Comparison of ENCODE assay signal across 33 cellular contexts in genomic region chr10:50563906-50564305, GRCh38. TPM values are rescaled to one million over a fixed set of nuclear protein-coding genes. Genes with fewer than 3 reads are reported as not detected.
DNase-seq lines count a peak whose midpoint lies in the region; ATAC-seq, FAIRE-seq and TF ChIP-seq lines count a peak whose summit lies in the region.
"Had no signal": no experiment of that assay in that cellular context is flagged by ENCODE, and none has a peak within 500 bp of the region (broad histone marks: within the 10 kb centered on the region; RNA-seq: fewer than 3 reads in every experiment).

No MANE protein-coding gene starts in this region.

- H2AFZ ChIP-seq in H9 (ENCODE audit: low read length), result no peak overlapping the region
- H2AFZ ChIP-seq: GM23248, hepatocyte had no signal

- CTCF ChIA-PET in Panc1 (lab: Charles Lee), result no interaction called here

- in situ Hi-C loops in Panc1 (cut with HindIII; ENCODE audit: low pct_unique_long_range_greater_than_20kb, low sequenced_read_pairs), result no loop called here

- POLR2A ChIA-PET in Panc1 (lab: Charles Lee), result no interaction called here

- H3K23ac ChIP-seq in H9 (ENCODE audit: insufficient read length, low read depth, low read length), result no peak overlapping the region

- TF ChIP-seq CTCF in H9 (conservative IDR thresholded peaks at IDR 0.05), result 0 out of 3 replicates have a peak, but pooled peaks have one; percentile 23
- TF ChIP-seq CTCF in Panc1 (IDR thresholded peaks at IDR 0.05), result no peak
- TF ChIP-seq CTCF in pancreas (IDR thresholded peaks at IDR 0.05), result no peak

- H3K18ac ChIP-seq in H9 (ENCODE audit: insufficient read length, low read depth, low read length), result peak overlapping the region; percentile 27

- intact Hi-C loops in Panc1 (cut with micrococcal nuclease; ENCODE audit: unreplicated experiment), result no loop called here
- intact Hi-C loops in pancreas (cut with DNase I), result no loop called here

- H3K4me3 Mint-ChIP-seq in H9, result no peak overlapping the region
- H3K4me3 Mint-ChIP-seq: activated naive CD4-positive, alpha-beta T cell treated with anti-CD3 and anti-CD28 coated beads, Interleukin-2, amount 50 U/mL, for 24 hours; stimulated activated naive CD8-positive, alpha-beta T cell treated with anti-CD3 and anti-CD28 coated beads, Interleukin-15, amount 100 ng/mL, for 72 hours had no signal

- no peak overlapping the region for H3K56ac ChIP-seq in H9 (ENCODE audit: insufficient read length, low read depth, low read length)

- no peak overlapping the region for H3K14ac ChIP-seq in H9 (ENCODE audit: insufficient read depth, low read length)

- H3K4me3 ChIP-seq in Panc1 (ENCODE audit: low read depth in 2 of 2, low read length in 2 of 2) (no peak overlapping the region), pancreas (no peak overlapping the region)
- H3K4me3 ChIP-seq: gastroesophageal sphincter, GM23248, hepatocyte, left ventricle myocardium inferior, Peyer's patch, thoracic aorta, vagina had no signal

- H3K9me3 ChIP-seq in H9 (ENCODE audit: control insufficient read depth, low read depth, low read length), result no peaks in the 10 kb centered on the region
- no peaks in the 10 kb centered on the region for H3K9me3 ChIP-seq in Panc1 (ENCODE audit: control insufficient read depth, insufficient read depth, low read depth, low read length)
- H3K9me3 ChIP-seq in pancreas, result no peaks in the 10 kb centered on the region
- H3K9me3 ChIP-seq: gastroesophageal sphincter, left ventricle myocardium inferior, Peyer's patch, thoracic aorta, vagina had no signal

- no peak overlapping the region for H2BK20ac ChIP-seq in H9 (ENCODE audit: low read depth, low read length, poor library complexity, severe bottlenecking)

- no peak overlapping the region for H4K8ac ChIP-seq in H9 (replicated peaks; ENCODE audit: insufficient read length, low read depth, low read length)

- H3K4me1 ChIP-seq in H9 (ENCODE audit: insufficient read depth, low read length) (peaks cover 10% of the 10 kb centered on the region; the same call in 1 of the 2 replicates), Panc1 (ENCODE audit: control insufficient read depth, insufficient read depth, low read length) (peaks cover 18% of the 10 kb centered on the region), pancreas (peaks cover 18 to 49% (median 19%) of the 10 kb centered on the region in 3 donors)
- H3K4me1 ChIP-seq: Peyer's patch had no signal

- no TSS peak for BruUV-seq in Panc1 (replicated peaks; lab: Mats Ljungman, UMichigan)

- ATAC-seq in Panc1, result 0 out of 2 replicates have a peak, but pooled peaks have one; percentile 47
- peak; percentile 70 to 79 (median 78) for ATAC-seq in pancreas
- ATAC-seq: gastroesophageal sphincter; right cardiac atrium; stimulated activated naive CD8-positive, alpha-beta T cell treated with anti-CD3 and anti-CD28 coated beads, Interleukin-15, amount 100 ng/mL, for 72 hours had no signal

- H3K4ac ChIP-seq in H9 (ENCODE audit: low read depth, low read length), result no peak overlapping the region

- H3K36me3 ChIP-seq in Panc1 (ENCODE audit: control insufficient read depth, insufficient read depth, low read length) (no peaks in the 10 kb centered on the region), pancreas (no peaks in the 10 kb centered on the region)
- H3K36me3 ChIP-seq: brain microvascular endothelial cell, gastroesophageal sphincter, left ventricle myocardium inferior, Peyer's patch, thoracic aorta, vagina had no signal

- H3T11ph ChIP-seq in H9 (ENCODE audit: low read length), result no peak overlapping the region

- peak overlapping the region; percentile 8 to 90 (median 65); a peak in 5 of 7 replicates for H3K27ac Mint-ChIP-seq in H9
- H3K27ac Mint-ChIP-seq: activated naive CD4-positive, alpha-beta T cell treated with anti-CD3 and anti-CD28 coated beads, Interleukin-2, amount 50 U/mL, for 24 hours; activated T-helper 2 cell treated with anti-CD3 and anti-CD28 coated beads, Interferon-gamma antibody, Interleukin-2, Interleukin-4, amounts not matched to agents 10 μg/mL and 5 μg/mL and 100 μg/mL, durations not matched to agents 14 hours and 24 hours and 36 hours; stimulated activated naive CD8-positive, alpha-beta T cell treated with anti-CD3 and anti-CD28 coated beads, Interleukin-15, amount 100 ng/mL, for 72 hours had no signal

- H3K23me2 ChIP-seq in H9 (ENCODE audit: insufficient read length, low read depth, low read length, poor library complexity, severe bottlenecking), result no peaks in the 10 kb centered on the region

- no peak overlapping the region for H3K9ac ChIP-seq in H9 (ENCODE audit: extremely low read depth, insufficient read length, low read length)
- H3K9ac ChIP-seq: GM23248 had no signal

- H3K27ac ChIP-seq in H9 (ENCODE audit: insufficient read length, low read depth, low read length) (no peak overlapping the region), Panc1 (ENCODE audit: low read length) (no peak overlapping the region), pancreas (peak overlapping the region in 2 of 4 donors; percentile 13 to 42)
- H3K27ac ChIP-seq: brain microvascular endothelial cell, gastroesophageal sphincter, GM23248, hepatocyte, left ventricle myocardium inferior, Peyer's patch, thoracic aorta, vagina had no signal

- no peaks in the 10 kb centered on the region; a peak in 1 of 5 replicates for H3K9me3 Mint-ChIP-seq in H9
- H3K9me3 Mint-ChIP-seq: activated naive CD4-positive, alpha-beta T cell treated with anti-CD3 and anti-CD28 coated beads, Interleukin-2, amount 50 U/mL, for 24 hours; activated T-helper 2 cell treated with anti-CD3 and anti-CD28 coated beads, Interferon-gamma antibody, Interleukin-2, Interleukin-4, amounts not matched to agents 10 μg/mL and 5 μg/mL and 100 μg/mL, durations not matched to agents 14 hours and 24 hours and 36 hours; stimulated activated naive CD8-positive, alpha-beta T cell treated with anti-CD3 and anti-CD28 coated beads, Interleukin-15, amount 100 ng/mL, for 72 hours had no signal

- FAIRE-seq in pancreas (lab: Jason Lieb, UNC), result no peak
- FAIRE-seq: endothelial cell of umbilical vein, HTR-8/SVneo had no signal

- H3K36me3 Mint-ChIP-seq in H9 (ENCODE audit: insufficient read depth in 1 of 3, low read depth in 3 of 3), result no peaks in the 10 kb centered on the region; a peak in 1 of 7 replicates

- DNase-seq in H9 (peak; percentile 76), Panc1 (ENCODE audit: low read depth, low spot score) (no peak), iPS-NIHi7 (ENCODE audit: extremely low spot score) (peak; percentile 51), pancreas (peak in 4 of 6 donors; percentile 30 to 51 (median 44)), Ammon's horn (ENCODE audit: low spot score) (no peak), activated T-cell treated with anti-CD3 and anti-CD28 coated beads for 4 hours (no peak), NCI-H1048 (lab: John Stamatoyannopoulos, UW) (no peak)
- DNase-seq: activated CD4-positive, alpha-beta T cell treated with anti-CD3 and anti-CD28 coated beads for 4 hours; amniotic stem cell; brain microvascular endothelial cell; DMS79; GDM1; GM23248; Karpas-422; left ventricle myocardium inferior; NCI-H1417 treated with DMSO at 0.1 percent for 48 hours; NCI-H2029 treated with DMSO at 0.1 percent for 48 hours; NCI-H345; right cardiac atrium; SHP77 treated with DMSO at 0.1 percent for 48 hours; stimulated activated CD8-positive, alpha-beta memory T cell treated with anti-CD3 and anti-CD28 coated beads, Interleukin-4, amount 100 ng/mL, for 48 hours; stimulated activated naive CD8-positive, alpha-beta T cell treated with anti-CD3 and anti-CD28 coated beads, Interleukin-15, amount 100 ng/mL, for 72 hours; SW 1271; T-helper 9 cell had no signal

- no peak overlapping the region for H2BK5ac ChIP-seq in H9 (ENCODE audit: insufficient read length, low read length)

- peaks cover 5% of the 10 kb centered on the region; the same call in 1 of the 2 replicates for H3K79me2 ChIP-seq in H9 (ENCODE audit: insufficient read depth, low read length)

- H4K20me1 ChIP-seq in H9 (ENCODE audit: control insufficient read depth, insufficient read depth, insufficient read length), result peaks cover 2% of the 10 kb centered on the region

- peaks cover 45 to 66% of the 10 kb centered on the region in 2 experiments for H3K4me1 Mint-ChIP-seq in H9

- no peak overlapping the region for H3K4me2 ChIP-seq in H9 (ENCODE audit: insufficient read depth, insufficient read length, low read length)
- H3K4me2 ChIP-seq: hepatocyte had no signal

- peaks cover 6% of the 10 kb centered on the region for H3K79me1 ChIP-seq in H9 (ENCODE audit: insufficient read depth, low read depth, low read length, poor library complexity, severe bottlenecking)

- WGBS in H9 (ENCODE audit: extremely low coverage, insufficient read length, low lambda C conversion rate), result no CpG with 5 or more reads among the region's 5 CpGs
- WGBS in pancreas, 2 donors, result 42 to 45% methylated on average over 5 of the region's 5 CpGs

- no peak overlapping the region for H2BK120ac ChIP-seq in H9 (ENCODE audit: low read depth, low read length, poor library complexity, severe bottlenecking)

- no peak overlapping the region for H2BK15ac ChIP-seq in H9 (ENCODE audit: low read depth, low read length)

- H4K5ac ChIP-seq in H9 (ENCODE audit: insufficient read length, low read depth, low read length), result no peak overlapping the region

- H3K27me3 ChIP-seq in H9 (ENCODE audit: insufficient read depth, low read length) (no peaks in the 10 kb centered on the region), Panc1 (ENCODE audit: control insufficient read depth, insufficient read depth, low read length) (no peaks in the 10 kb centered on the region), pancreas (no peaks in the 10 kb centered on the region)
- H3K27me3 ChIP-seq: brain microvascular endothelial cell, gastroesophageal sphincter, hepatocyte, Peyer's patch, vagina had no signal

- H2BK12ac ChIP-seq in H9 (ENCODE audit: insufficient read length, low read depth, low read length), result no peak overlapping the region

- no peaks in the 10 kb centered on the region for H3K27me3 Mint-ChIP-seq in H9 (ENCODE audit: low read depth)
- H3K27me3 Mint-ChIP-seq: activated naive CD4-positive, alpha-beta T cell treated with anti-CD3 and anti-CD28 coated beads, Interleukin-2, amount 50 U/mL, for 24 hours; stimulated activated naive CD8-positive, alpha-beta T cell treated with anti-CD3 and anti-CD28 coated beads, Interleukin-15, amount 100 ng/mL, for 72 hours had no signal

- H4K91ac ChIP-seq in H9 (ENCODE audit: insufficient read length, low read depth, low read length), result no peak overlapping the region

- H2AK5ac ChIP-seq in H9 (ENCODE audit: insufficient read length, low read length), result no peak overlapping the region

RNA-seq across cellular contexts. Expression of gene SGMS1, which starts 59.9 kb away (rescaled TPM):
- total RNA-seq in H9 (2021) (19.3 and 20.4 TPM in 2 replicates), Panc1 (2021; ENCODE audit: unreplicated experiment) (22.0 TPM), pancreas (10 to 100 TPM; 10.9 to 21.6 (median 14.4) TPM)
- 11.8 TPM for polyA plus RNA-seq in Panc1 (2012; ENCODE audit: insufficient read length)
- 1 to 10 TPM; 4.8 to 7.4 TPM for polyA plus RNA-seq in pancreas

Comparison
In these comparisons a context has a peak if more than half of its experiments do, and no peak if none do; other contexts are left out.
1. DNase-seq: peak in H9 (single experiment), iPS-NIHi7 (single experiment) and pancreas (4 of 6); none in Panc1 (single experiment), Ammon's horn (single experiment), activated T-cell treated with anti-CD3 and anti-CD28 coated beads for 4 hours (single experiment) and NCI-H1048 (single experiment).